ENCODE assay signal across 14 cellular contexts in genomic region chr18:77081387-77081773, GRCh38. TPM values are rescaled to one million over a fixed set of nuclear protein-coding genes. Genes with fewer than 3 reads are reported as not detected.
DNase-seq lines count a peak whose midpoint lies in the region; ATAC-seq and TF ChIP-seq lines count a peak whose summit lies in the region.
"Had no signal": no experiment of that assay in that cellular context is flagged by ENCODE, and none has a peak within 500 bp of the region (broad histone marks: within the 10 kb centered on the region; RNA-seq: fewer than 3 reads in every experiment).

No MANE protein-coding gene starts in this region.

- no peak for ATAC-seq in GM18498 (IDR thresholded peaks at IDR 0.05; ENCODE audit: unreplicated experiment)

- peak; percentile 27 for DNase-seq in AG09319 (ENCODE audit: extremely low read depth, low read depth)
- peak; percentile 57 for DNase-seq in H4 (ENCODE audit: low spot score)
- peak; percentile 90 for DNase-seq in SKM-1 treated with dmso at 0.1 percent for 144 hours (lab: John Stamatoyannopoulos, UW; ENCODE audit: unreplicated experiment)
- DNase-seq in foreskin fibroblast, result peak; percentile 80 to 89
- no peak for DNase-seq in NCI-H345 (lab: John Stamatoyannopoulos, UW)
- no peak for DNase-seq in COLO668 (lab: John Stamatoyannopoulos, UW; ENCODE audit: unreplicated experiment)
- no peak for DNase-seq in activated gamma-delta T cell (lab: John Stamatoyannopoulos, UW)
- DNase-seq: Caco-2; H7; NCI-H2171; stimulated activated CD4-positive, alpha-beta T cell treated with anti-CD3 and anti-CD28 coated beads, Interleukin-15, amount 100 ng/mL, for 24 hours; T-helper 9 cell had no signal

- TF ChIP-seq CTCF in AG09319 (IDR thresholded peaks at IDR 0.05; ENCODE audit: low read depth, low read length), result no peak
- no peak for TF ChIP-seq CTCF in foreskin fibroblast (IDR thresholded peaks at IDR 0.05; ENCODE audit: low read depth, low read length)

- no peak overlapping the region for H3K4me3 ChIP-seq in foreskin fibroblast (ENCODE audit: low read depth in 1 of 2, low read length in 2 of 2)
- H3K4me3 ChIP-seq: suprapubic skin had no signal

RNA-seq across cellular contexts. Expression of gene MBP, which starts 51.2 kb away (rescaled TPM):
- 0.35 TPM in 1 of 2 replicates, not detected in the other for total RNA-seq in H4 (2014; rRNA removed; shearing (Covaris generic))

Comparison
In these comparisons a context has a peak if more than half of its experiments do, and no peak if none do; other contexts are left out.
1. DNase-seq: peak in AG09319 (single experiment), H4 (single experiment), SKM-1 treated with dmso at 0.1 percent for 144 hours (single experiment) and foreskin fibroblast (2 of 2); none in NCI-H345 (single experiment), COLO668 (single experiment) and activated gamma-delta T cell (single experiment).